Comparison of ENCODE assay signal across 1 cellular context in genomic region chr2:127408004-127408806, GRCh38.
TF ChIP-seq lines count a peak whose summit lies in the region.

No MANE protein-coding gene starts in this region.

TF ChIP-seq in HepG2, 621 proteins besides CTCF, POLR2A, EP300 and RAD21 (continued from another document and continues in another):
- TF ChIP-seq ZNF691 (CRISPR knock-in tag; IDR thresholded peaks at IDR 0.05; ENCODE audit: borderline replicate concordance, low read depth) (0 out of 2 replicates have a peak, but pooled peaks have one; percentile 46), FOSL2 (CRISPR knock-in tag; IDR thresholded peaks at IDR 0.05) (peak; percentile 93), NFE2L2 (IDR thresholded peaks at IDR 0.05; ENCODE audit: low read length) (peak; percentile 17; the same call in 1 of the 2 replicates), ZNF674 (CRISPR knock-in tag; IDR thresholded peaks at IDR 0.05; ENCODE audit: low read depth) (no peak), ZNF318 (CRISPR knock-in tag; IDR thresholded peaks at IDR 0.05) (0 out of 2 replicates have a peak, but pooled peaks have one; percentile 21), ZNF713 (CRISPR knock-in tag; IDR thresholded peaks at IDR 0.05) (0 out of 2 replicates have a peak, but pooled peaks have one; percentile 50), ZBED4 (CRISPR knock-in tag; IDR thresholded peaks at IDR 0.05; ENCODE audit: borderline replicate concordance) (0 out of 2 replicates have a peak, but pooled peaks have one; percentile 55), ZNF563 (CRISPR knock-in tag; IDR thresholded peaks at IDR 0.05) (peak; percentile 65), ZNF205 (CRISPR knock-in tag; IDR thresholded peaks at IDR 0.05) (0 out of 2 replicates have a peak, but pooled peaks have one; percentile 21), ZNF468 (CRISPR knock-in tag; IDR thresholded peaks at IDR 0.05) (peak; percentile 91), TCF7L2 (IDR thresholded peaks at IDR 0.05; ENCODE audit: low read depth, low read length) (no peak), ZNF275 (CRISPR knock-in tag; IDR thresholded peaks at IDR 0.05; ENCODE audit: borderline replicate concordance) (0 out of 2 replicates have a peak, but pooled peaks have one; percentile 54), ZNF772 (CRISPR knock-in tag; IDR thresholded peaks at IDR 0.05) (peak; percentile 28; the same call in 1 of the 2 replicates), ZNF225 (CRISPR knock-in tag; IDR thresholded peaks at IDR 0.05) (no peak; the same call in 1 of the 2 replicates), ZNF768 (CRISPR knock-in tag; IDR thresholded peaks at IDR 0.05) (peak; percentile 56; the same call in 1 of the 2 replicates), ZNF749 (CRISPR knock-in tag; IDR thresholded peaks at IDR 0.05; ENCODE audit: borderline replicate concordance) (0 out of 2 replicates have a peak, but pooled peaks have one; percentile 52), YY1 (IDR thresholded peaks at IDR 0.05; ENCODE audit: insufficient read depth, insufficient replicate concordance, low read depth, low read length) (peak; percentile 51), FOXP4 (CRISPR knock-in tag; IDR thresholded peaks at IDR 0.05) (peak; percentile 43; the same call in 1 of the 2 replicates), PBX2 (CRISPR knock-in tag; IDR thresholded peaks at IDR 0.05) (no peak), ZBTB4 (CRISPR knock-in tag; IDR thresholded peaks at IDR 0.05; ENCODE audit: borderline replicate concordance) (peak; percentile 77; the same call in 1 of the 2 replicates), HNF1B (CRISPR knock-in tag; IDR thresholded peaks at IDR 0.05) (no peak; the same call in 1 of the 2 replicates)
